Comparison of ENCODE assay signal across 1 cellular context in the genomic region with DNA sequence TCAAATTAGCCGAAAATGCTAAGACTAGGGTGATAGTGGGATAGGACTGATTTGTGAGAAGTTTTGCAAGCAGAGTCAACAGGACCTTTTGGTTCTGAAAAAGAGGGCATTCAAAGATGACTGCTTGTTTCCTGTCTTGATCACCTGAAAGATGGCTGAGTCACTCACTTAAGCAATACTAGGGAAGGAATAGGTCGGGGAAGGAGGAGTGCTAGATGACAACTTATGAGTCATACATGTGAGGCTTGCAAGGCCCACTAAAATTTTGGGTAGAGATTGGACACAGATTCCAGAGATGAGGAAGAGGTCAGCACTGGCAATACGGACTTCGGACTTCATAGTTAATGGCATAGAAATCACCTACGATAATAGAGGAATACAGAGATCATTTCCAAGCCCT.
TF ChIP-seq lines count a peak whose summit lies in the region.

No MANE protein-coding gene starts in this region.

TF ChIP-seq in H1, 55 proteins besides CTCF, POLR2A, EP300 and RAD21:
- no peak for TF ChIP-seq SP1 (IDR thresholded peaks at IDR 0.05; ENCODE audit: low read depth, low read length)
- TF ChIP-seq CEBPB (IDR thresholded peaks at IDR 0.05; ENCODE audit: low read depth, low read length) = 0 out of 2 replicates have a peak, but pooled peaks have one; percentile 24
